2 cellular contexts compared by ENCODE assay signal in the genomic region with DNA sequence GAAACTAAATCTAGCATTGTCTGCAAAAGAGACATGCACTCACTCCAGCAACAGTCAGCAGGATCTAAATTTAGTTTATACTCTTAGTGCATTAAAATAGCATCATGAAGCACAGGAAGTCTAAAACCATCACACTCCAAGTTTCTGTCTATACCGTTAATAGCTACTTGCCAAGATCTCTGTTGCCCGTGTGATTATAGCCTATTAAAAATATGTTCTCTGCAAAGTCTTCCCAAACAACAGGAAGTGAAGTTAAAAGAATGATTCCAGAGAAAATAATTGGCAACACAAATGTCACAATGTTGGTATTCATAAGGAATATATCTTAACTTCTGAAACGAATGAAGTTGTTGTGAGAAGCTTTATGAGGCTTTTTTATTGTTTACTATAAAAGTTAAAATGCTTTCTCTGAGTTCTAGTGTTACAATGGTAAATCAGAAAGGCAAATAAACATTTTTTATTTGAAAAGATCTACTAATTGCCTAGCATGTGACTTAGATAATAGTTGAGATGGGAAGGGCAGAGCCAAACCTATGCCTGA.
TF ChIP-seq lines count a peak whose summit lies in the region.

No MANE protein-coding gene starts in this region.

TF ChIP-seq in HEK293, 187 proteins besides CTCF, POLR2A, EP300 and RAD21 (continued from another document):
- TF ChIP-seq, protein P1, sequence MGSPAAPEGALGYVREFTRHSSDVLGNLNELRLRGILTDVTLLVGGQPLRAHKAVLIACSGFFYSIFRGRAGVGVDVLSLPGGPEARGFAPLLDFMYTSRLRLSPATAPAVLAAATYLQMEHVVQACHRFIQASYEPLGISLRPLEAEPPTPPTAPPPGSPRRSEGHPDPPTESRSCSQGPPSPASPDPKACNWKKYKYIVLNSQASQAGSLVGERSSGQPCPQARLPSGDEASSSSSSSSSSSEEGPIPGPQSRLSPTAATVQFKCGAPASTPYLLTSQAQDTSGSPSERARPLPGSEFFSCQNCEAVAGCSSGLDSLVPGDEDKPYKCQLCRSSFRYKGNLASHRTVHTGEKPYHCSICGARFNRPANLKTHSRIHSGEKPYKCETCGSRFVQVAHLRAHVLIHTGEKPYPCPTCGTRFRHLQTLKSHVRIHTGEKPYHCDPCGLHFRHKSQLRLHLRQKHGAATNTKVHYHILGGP (tag by site-specific recombination; IDR thresholded peaks at IDR 0.05) = peak; percentile 70; the same call in 1 of the 2 replicates
- TF ChIP-seq ZNF184 (tag by site-specific recombination; IDR thresholded peaks at IDR 0.05) (no peak), OVOL3 (tag by site-specific recombination; IDR thresholded peaks at IDR 0.05) (peak; percentile 53; the same call in 1 of the 2 replicates), ZNF843 (tag by site-specific recombination; IDR thresholded peaks at IDR 0.05) (peak; percentile 66), ZNF366 (tag by site-specific recombination; conservative IDR thresholded peaks at IDR 0.05) (no peak), ZNF785 (tag by site-specific recombination; IDR thresholded peaks at IDR 0.05) (no peak), ZNF792 (tag by site-specific recombination; IDR thresholded peaks at IDR 0.05) (no peak), FEZF1 (tag by site-specific recombination; IDR thresholded peaks at IDR 0.05) (peak; percentile 47)
- TF ChIP-seq, protein P2, sequence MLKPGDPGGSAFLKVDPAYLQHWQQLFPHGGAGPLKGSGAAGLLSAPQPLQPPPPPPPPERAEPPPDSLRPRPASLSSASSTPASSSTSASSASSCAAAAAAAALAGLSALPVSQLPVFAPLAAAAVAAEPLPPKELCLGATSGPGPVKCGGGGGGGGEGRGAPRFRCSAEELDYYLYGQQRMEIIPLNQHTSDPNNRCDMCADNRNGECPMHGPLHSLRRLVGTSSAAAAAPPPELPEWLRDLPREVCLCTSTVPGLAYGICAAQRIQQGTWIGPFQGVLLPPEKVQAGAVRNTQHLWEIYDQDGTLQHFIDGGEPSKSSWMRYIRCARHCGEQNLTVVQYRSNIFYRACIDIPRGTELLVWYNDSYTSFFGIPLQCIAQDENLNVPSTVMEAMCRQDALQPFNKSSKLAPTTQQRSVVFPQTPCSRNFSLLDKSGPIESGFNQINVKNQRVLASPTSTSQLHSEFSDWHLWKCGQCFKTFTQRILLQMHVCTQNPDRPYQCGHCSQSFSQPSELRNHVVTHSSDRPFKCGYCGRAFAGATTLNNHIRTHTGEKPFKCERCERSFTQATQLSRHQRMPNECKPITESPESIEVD (tag by site-specific recombination; IDR thresholded peaks at IDR 0.05) = peak; percentile 44; the same call in 1 of the 2 replicates

TF ChIP-seq in SK-N-SH treated with all-trans-retinoic acid at 6 μM for 48 hours, 23 proteins besides CTCF, POLR2A, EP300 and RAD21 (continued from another document):
- TF ChIP-seq GLIS3 (CRISPR knock-in tag; IDR thresholded peaks at IDR 0.05) = no peak
